ENCODE assay signal across 21 cellular contexts in genomic region chr18:77321823-77322805, GRCh38.
DNase-seq lines count a peak whose midpoint lies in the region; ATAC-seq and TF ChIP-seq lines count a peak whose summit lies in the region.
"Had no signal": no experiment of that assay in that cellular context is flagged by ENCODE, and none has a peak within 500 bp of the region (broad histone marks: within the 10 kb centered on the region; RNA-seq: fewer than 3 reads in every experiment).

No MANE protein-coding gene starts in this region.

- intact Hi-C loops in esophagus muscularis mucosa (cut with DNase I) (no loop called here), natural killer cell (cut with micrococcal nuclease) (no loop called here)
- intact Hi-C loops in CD8-positive, alpha-beta T cell (cut with DNase I, micrococcal nuclease): no loop called here

- TF ChIP-seq EP300 in esophagus muscularis mucosa (IDR thresholded peaks at IDR 0.05): no peak

- DNase-seq in GM23338 (ENCODE audit: low spot score) (no peak), Peyer's patch (peak in 2 of 3 donors; percentile 64 to 67), esophagus muscularis mucosa (ENCODE audit: extremely low spot score) (peak; percentile 72), neuronal stem cell (ENCODE audit: low spot score) (no peak), medulla oblongata (ENCODE audit: extremely low spot score) (no peak), natural killer cell (no peak)
- no peak for DNase-seq in CD8-positive, alpha-beta T cell
- DNase-seq: activated CD4-positive, alpha-beta T cell treated with anti-CD3 and anti-CD28 coated beads, Interleukin-2, amount 50 U/mL, for 4 hours; adrenal gland; CD4-positive, alpha-beta memory T cell; DND-41; mesendoderm; naive thymus-derived CD8-positive, alpha-beta T cell; NCI-H526 treated with DMSO at 0.1 percent for 48 hours; SIG-M5; stimulated activated naive CD4-positive, alpha-beta T cell treated with Interleukin-2 at 50 U/mL for 16 hours; thyroid gland had no signal

- H3K23ac ChIP-seq in neuronal stem cell (ENCODE audit: low read depth, low read length, poor library complexity): no peak overlapping the region

- no peaks in the 10 kb centered on the region for H3K36me3 Mint-ChIP-seq in GM23338 (ENCODE audit: low read depth)
- H3K36me3 Mint-ChIP-seq in natural killer cell: no peaks in the 10 kb centered on the region
- no peaks in the 10 kb centered on the region for H3K36me3 Mint-ChIP-seq in CD8-positive, alpha-beta T cell
- H3K36me3 Mint-ChIP-seq: CD4-positive, alpha-beta memory T cell; naive thymus-derived CD8-positive, alpha-beta T cell had no signal

- POLR2A ChIA-PET in CD8-positive, alpha-beta T cell (lab: Charles Lee): no interaction called here

- H3K4me3 Mint-ChIP-seq in GM23338 (no peak overlapping the region), natural killer cell (no peak overlapping the region)
- H3K4me3 Mint-ChIP-seq in CD8-positive, alpha-beta T cell: no peak overlapping the region
- H3K4me3 Mint-ChIP-seq: CD4-positive, alpha-beta memory T cell; dendritic cell treated with granulocyte-macrophage colony-stimulating factor and Interleukin-4, amounts not matched to agents 40 ng/mL and 50 ng/mL, for 4 days; naive thymus-derived CD8-positive, alpha-beta T cell had no signal

- ATAC-seq in GM23338: no peak
- no peak for ATAC-seq in natural killer cell
- no peak for ATAC-seq in CD8-positive, alpha-beta T cell
- ATAC-seq: naive thymus-derived CD8-positive, alpha-beta T cell had no signal

- no peak overlapping the region for H2BK120ac ChIP-seq in neuronal stem cell (ENCODE audit: low read depth, low read length)

- H3K9me3 ChIP-seq in Peyer's patch: no peaks in the 10 kb centered on the region
- no peaks in the 10 kb centered on the region for H3K9me3 ChIP-seq in esophagus muscularis mucosa
- no peaks in the 10 kb centered on the region for H3K9me3 ChIP-seq in neuronal stem cell (replicated peaks in 1 of 2; ENCODE audit: control insufficient read depth in 2 of 2, insufficient read depth in 1 of 2, low read depth in 1 of 2, low read length in 2 of 2)
- no peaks in the 10 kb centered on the region for H3K9me3 ChIP-seq in CD8-positive, alpha-beta T cell (ENCODE audit: low read length)
- H3K9me3 ChIP-seq: adrenal gland, HAP-1, prostate gland, thyroid gland had no signal

- H3K4me2 ChIP-seq in GM23338: no peak overlapping the region
- H3K4me2 ChIP-seq in neuronal stem cell (ENCODE audit: insufficient read depth, low read length, poor library complexity, severe bottlenecking): no peak overlapping the region

- no peaks in the 10 kb centered on the region for H3F3A ChIP-seq in GM23338 (replicated peaks; ENCODE audit: low read depth)

- H3K9me3 Mint-ChIP-seq in GM23338: peaks cover 3% of the 10 kb centered on the region; the same call in 2 of the 3 replicates
- no peaks in the 10 kb centered on the region for H3K9me3 Mint-ChIP-seq in natural killer cell
- H3K9me3 Mint-ChIP-seq in CD8-positive, alpha-beta T cell: no peaks in the 10 kb centered on the region
- H3K9me3 Mint-ChIP-seq: CD4-positive, alpha-beta memory T cell; dendritic cell treated with granulocyte-macrophage colony-stimulating factor and Interleukin-4, amounts not matched to agents 40 ng/mL and 50 ng/mL, for 4 days; naive thymus-derived CD8-positive, alpha-beta T cell had no signal

- H2BK5ac ChIP-seq in neuronal stem cell (ENCODE audit: low read length): no peak overlapping the region

- WGBS in esophagus muscularis mucosa: 77% methylated on average over 23 of the region's 23 CpGs
- WGBS in neuronal stem cell (ENCODE audit: extremely low coverage in 2 of 2, insufficient read length in 2 of 2, insufficient replicate concordance in 1 of 2), 2 donors: no CpG with 5 or more reads among the region's 23 CpGs

- H3K18ac ChIP-seq in neuronal stem cell (ENCODE audit: low read length): no peak overlapping the region

- H3K4me3 ChIP-seq in GM23338 (no peak overlapping the region), Peyer's patch (no peak overlapping the region), esophagus muscularis mucosa (no peak overlapping the region), neuronal stem cell (ENCODE audit: low read length in 2 of 2) (no peak overlapping the region)
- H3K4me3 ChIP-seq in CD8-positive, alpha-beta T cell (ENCODE audit: low read depth, low read length): no peak overlapping the region
- H3K4me3 ChIP-seq: adrenal gland, HAP-1, prostate gland, skin epidermis, thyroid gland had no signal

- peak overlapping the region; percentile 7 for H2BK12ac ChIP-seq in neuronal stem cell (ENCODE audit: low read length)

- CTCF ChIA-PET in CD8-positive, alpha-beta T cell (lab: Charles Lee): no interaction called here

- no peaks in the 10 kb centered on the region for H3K9me2 ChIP-seq in GM23338 (ENCODE audit: insufficient read depth)

- H2AFZ ChIP-seq in GM23338: 0 out of 2 replicates have a peak overlapping the region, but pooled peaks have one; percentile 40
- H2AFZ ChIP-seq in neuronal stem cell (ENCODE audit: low read length): no peak overlapping the region

- H3K27me3 Mint-ChIP-seq in GM23338 (ENCODE audit: insufficient read depth, low read depth, poor library complexity): peaks cover 2% of the 10 kb centered on the region
- peaks cover 34 to 53% of the 10 kb centered on the region in 2 donors for H3K27me3 Mint-ChIP-seq in natural killer cell (ENCODE audit: low read depth in 2 of 2)
- H3K27me3 Mint-ChIP-seq in CD8-positive, alpha-beta T cell (ENCODE audit: low read depth): peaks cover 28% of the 10 kb centered on the region

- H3K27me3 ChIP-seq in GM23338 (ENCODE audit: insufficient read depth) (no peaks in the 10 kb centered on the region), Peyer's patch (no peaks in the 10 kb centered on the region), esophagus muscularis mucosa (no peaks in the 10 kb centered on the region), neuronal stem cell (ENCODE audit: control insufficient read depth in 3 of 3, insufficient read depth in 3 of 3, low read depth in 1 of 3, low read length in 3 of 3) (no peaks in the 10 kb centered on the region)
- H3K27me3 ChIP-seq in CD8-positive, alpha-beta T cell (ENCODE audit: insufficient read depth, low read length): no peaks in the 10 kb centered on the region
- H3K27me3 ChIP-seq: adrenal gland, thyroid gland had no signal

- no peak overlapping the region for H3K27ac ChIP-seq in GM23338 (ENCODE audit: low read depth)
- no peak overlapping the region for H3K27ac ChIP-seq in Peyer's patch
- H3K27ac ChIP-seq in esophagus muscularis mucosa (replicated peaks in 1 of 4): no peak overlapping the region
- no peak overlapping the region for H3K27ac ChIP-seq in neuronal stem cell (replicated peaks; ENCODE audit: low read length)
- H3K27ac ChIP-seq in CD8-positive, alpha-beta T cell (ENCODE audit: low read depth, low read length): no peak overlapping the region
- H3K27ac ChIP-seq: prostate gland, skin epidermis, thyroid gland had no signal

- no peak overlapping the region for H4K91ac ChIP-seq in neuronal stem cell (ENCODE audit: low read depth, low read length, poor library complexity)

- no peak overlapping the region for H3K14ac ChIP-seq in neuronal stem cell (ENCODE audit: low read length)

- no peak overlapping the region for H2AK5ac ChIP-seq in neuronal stem cell (ENCODE audit: low read depth, low read length)

- TF ChIP-seq POLR2A in Peyer's patch (IDR thresholded peaks at IDR 0.05) (no peak), esophagus muscularis mucosa (IDR thresholded peaks at IDR 0.05; ENCODE audit: low read depth) (no peak)

- H4K8ac ChIP-seq in neuronal stem cell (ENCODE audit: low read depth, low read length): no peak overlapping the region

- peaks cover 24% of the 10 kb centered on the region for H3K4me1 Mint-ChIP-seq in GM23338
- no peaks in the 10 kb centered on the region for H3K4me1 Mint-ChIP-seq in natural killer cell
- H3K4me1 Mint-ChIP-seq in CD8-positive, alpha-beta T cell (ENCODE audit: low read depth): no peaks in the 10 kb centered on the region
- H3K4me1 Mint-ChIP-seq: CD4-positive, alpha-beta memory T cell had no signal

- H4K20me1 ChIP-seq in GM23338 (replicated peaks; ENCODE audit: insufficient read depth): no peaks in the 10 kb centered on the region

- H3K27ac Mint-ChIP-seq in GM23338 (no peak overlapping the region), natural killer cell (no peak overlapping the region)
- H3K27ac Mint-ChIP-seq in CD8-positive, alpha-beta T cell: no peak overlapping the region
- H3K27ac Mint-ChIP-seq: CD4-positive, alpha-beta memory T cell; dendritic cell treated with granulocyte-macrophage colony-stimulating factor and Interleukin-4, amounts not matched to agents 40 ng/mL and 50 ng/mL, for 4 days had no signal

- H3K36me3 ChIP-seq in GM23338 (ENCODE audit: insufficient read depth) (no peaks in the 10 kb centered on the region), Peyer's patch (no peaks in the 10 kb centered on the region), esophagus muscularis mucosa (no peaks in the 10 kb centered on the region), neuronal stem cell (replicated peaks in 1 of 2; ENCODE audit: control insufficient read depth in 2 of 2, insufficient read depth in 2 of 2, low read length in 2 of 2) (no peaks in the 10 kb centered on the region)
- H3K36me3 ChIP-seq in CD8-positive, alpha-beta T cell (ENCODE audit: insufficient read depth, low read length): no peaks in the 10 kb centered on the region
- H3K36me3 ChIP-seq: adrenal gland, HAP-1, prostate gland, thyroid gland had no signal

- TF ChIP-seq CTCF in GM23338 (conservative IDR thresholded peaks at IDR 0.05; ENCODE audit: low read depth in 2 of 2) (no peak), Peyer's patch (IDR thresholded peaks at IDR 0.05) (no peak), esophagus muscularis mucosa (IDR thresholded peaks at IDR 0.05) (no peak), natural killer cell (IDR thresholded peaks at IDR 0.05) (no peak)
- TF ChIP-seq CTCF in CD8-positive, alpha-beta T cell (IDR thresholded peaks at IDR 0.05): no peak

- H3K79me2 ChIP-seq in GM23338 (replicated peaks; ENCODE audit: insufficient read depth): no peaks in the 10 kb centered on the region

- H3K9ac ChIP-seq in neuronal stem cell (ENCODE audit: low read depth, low read length, poor library complexity): no peak overlapping the region

- H3K4me1 ChIP-seq in GM23338 (ENCODE audit: insufficient read depth) (peaks cover 18% of the 10 kb centered on the region), Peyer's patch (no peaks in the 10 kb centered on the region), esophagus muscularis mucosa (peaks cover 6 to 8% (median 7%) of the 10 kb centered on the region in 4 donors), neuronal stem cell (ENCODE audit: control insufficient read depth in 2 of 2, insufficient read depth in 1 of 2, low read depth in 1 of 2, low read length in 2 of 2) (no peaks in the 10 kb centered on the region)
- H3K4me1 ChIP-seq in CD8-positive, alpha-beta T cell (ENCODE audit: insufficient read depth, low read length): no peaks in the 10 kb centered on the region
- H3K4me1 ChIP-seq: adrenal gland, HAP-1, prostate gland, thyroid gland had no signal

- H2BK15ac ChIP-seq in neuronal stem cell (ENCODE audit: low read length): no peak overlapping the region

- no peak overlapping the region for H3K4ac ChIP-seq in neuronal stem cell (ENCODE audit: low read length)

- no peaks in the 10 kb centered on the region for H3K79me1 ChIP-seq in neuronal stem cell (ENCODE audit: low read depth, low read length)

TF ChIP-seq in GM23338, 12 proteins besides CTCF, POLR2A, EP300 and RAD21 (continues in another document):
- no peak for TF ChIP-seq POLR2AphosphoS5 (IDR thresholded peaks at IDR 0.05; ENCODE audit: low read depth)
- TF ChIP-seq EZH2 (IDR thresholded peaks at IDR 0.05; ENCODE audit: low read depth, unreplicated experiment): no peak

Comparison
In these comparisons a context has a peak if more than half of its experiments do, and no peak if none do; other contexts are left out.
1. DNase-seq: peak in Peyer's patch (2 of 3) and esophagus muscularis mucosa (single experiment); none in GM23338 (single experiment), neuronal stem cell (single experiment), medulla oblongata (single experiment), natural killer cell (single experiment) and CD8-positive, alpha-beta T cell (0 of 7).